1 cellular context compared by ENCODE assay signal in genomic region chr11:14695656-14696055, GRCh38. TPM values are rescaled to one million over a fixed set of nuclear protein-coding genes. Genes with fewer than 3 reads are reported as not detected.
"Had no signal": no experiment of that assay in that cellular context is flagged by ENCODE, and none has a peak within 500 bp of the region (broad histone marks: within the 10 kb centered on the region; RNA-seq: fewer than 3 reads in every experiment).

No MANE protein-coding gene starts in this region.

RNA-seq across cellular contexts. Expression of gene PDE3B, which starts 52.1 kb away (rescaled TPM):
- total RNA-seq: HT1080 had no signal
